Comparison of ENCODE assay signal across 26 cellular contexts in genomic region chr11:132100583-132100982, GRCh38.
"Had no signal": no experiment of that assay in that cellular context is flagged by ENCODE, and none has a peak within 500 bp of the region (broad histone marks: within the 10 kb centered on the region; RNA-seq: fewer than 3 reads in every experiment).

No MANE protein-coding gene starts in this region.

- H3K27me3 ChIP-seq: stomach, suprapubic skin, testis, thyroid gland, tibial artery, tibial nerve, transverse colon, upper lobe of right lung, uterus, vagina had no signal

- FAIRE-seq: urothelium cell line had no signal

- H3K4me3 ChIP-seq: stomach, suprapubic skin, testis, thoracic aorta, thyroid gland, tibial artery, tibial nerve, transverse colon, upper lobe of right lung, uterus, vagina had no signal

- H3K36me3 ChIP-seq: stomach, suprapubic skin, thoracic aorta, thyroid gland, tibial artery, tibial nerve, transverse colon, upper lobe of right lung, uterus, vagina had no signal

- H3K9me3 ChIP-seq: stomach, suprapubic skin, testis, thoracic aorta, thyroid gland, tibial artery, tibial nerve, transverse colon, upper lobe of right lung, uterus, vagina had no signal

- ATAC-seq: stimulated activated effector memory CD8-positive, alpha-beta T cell treated with anti-CD3 and anti-CD28 coated beads, Interleukin-12 subunit alpha, Interleukin-12 subunit beta, amount 100 ng/mL, for 72 hours; stimulated activated memory B cell treated with anti-CD40 and anti-IgM and Interleukin-4, amounts not matched to agents 10 μg/mL and 1 μg/mL and 100 μg/mL, for 72 hours; stimulated activated naive B cell treated with anti-CD40 and anti-IgM and Interleukin-4, amounts not matched to agents 10 μg/mL and 1 μg/mL and 100 μg/mL, for 72 hours; stimulated activated naive CD8-positive, alpha-beta T cell treated with anti-CD3 and anti-CD28 coated beads, Interleukin-15, amount 100 ng/mL, for 72 hours; stimulated activated naive CD8-positive, alpha-beta T cell treated with anti-CD3 and anti-CD28 coated beads, Interleukin-15, Interleukin-2, amounts not matched to agents 100 U/mL and 50 U/mL, for 24 hours; upper lobe of right lung had no signal

- H3K27ac ChIP-seq: stomach, suprapubic skin, testis, thoracic aorta, thyroid gland, tibial artery, transverse colon, upper lobe of right lung, uterus, vagina had no signal

- DNase-seq: stimulated activated CD4-positive, alpha-beta T cell treated with anti-CD3 and anti-CD28 coated beads, Interleukin-2, amount 100 ng/mL, for 48 hours; stimulated activated CD4-positive, alpha-beta T cell treated with anti-CD3 and anti-CD28 coated beads, Interleukin-4, amount 100 ng/mL, for 1 hour; stimulated activated CD4-positive, alpha-beta T cell treated with anti-CD3 and anti-CD28 coated beads, Interleukin-4, amount 100 ng/mL, for 24 hours; stimulated activated CD4-positive, alpha-beta T cell treated with anti-CD3 and anti-CD28 coated beads, Interleukin-4, amount 100 ng/mL, for 4 hours; stimulated activated CD8-positive, alpha-beta memory T cell treated with anti-CD3 and anti-CD28 coated beads, Interleukin-4, amount 100 ng/mL, for 48 hours; stimulated activated naive B cell treated with anti-CD40 and anti-IgM and Interleukin-4, amounts not matched to agents 10 μg/mL and 1 μg/mL and 100 μg/mL, for 72 hours; stimulated activated naive CD4-positive, alpha-beta T cell; stimulated activated naive CD4-positive, alpha-beta T cell treated with Interleukin-2 at 50 U/mL for 16 hours; stimulated activated naive CD8-positive, alpha-beta T cell treated with anti-CD3 and anti-CD28 coated beads, Interleukin-15, amount 100 ng/mL, for 72 hours; stimulated activated naive CD8-positive, alpha-beta T cell treated with anti-CD3 and anti-CD28 coated beads, Interleukin-15, Interleukin-2, amounts not matched to agents 100 U/mL and 50 U/mL, for 24 hours; stomach; substantia nigra; testis; thyroid gland; tibial artery; transverse colon; trophoblast cell; upper lobe of right lung; uterus had no signal

- H3K4me1 ChIP-seq: stomach, suprapubic skin, testis, thyroid gland, tibial artery, transverse colon, upper lobe of right lung, uterus, vagina had no signal
